8 cellular contexts compared by ENCODE assay signal in genomic region chr16:53433509-53433908, GRCh38. TPM values are rescaled to one million over a fixed set of nuclear protein-coding genes. Genes with fewer than 3 reads are reported as not detected.
DNase-seq lines count a peak whose midpoint lies in the region; ATAC-seq and TF ChIP-seq lines count a peak whose summit lies in the region.

No MANE protein-coding gene starts in this region.

- no peaks in the 10 kb centered on the region for H3K36me3 ChIP-seq in ascending aorta
- H3K36me3 ChIP-seq in right lobe of liver: no peaks in the 10 kb centered on the region
- H3K36me3 ChIP-seq in tibial artery: no peaks in the 10 kb centered on the region

- H3K36me3 Mint-ChIP-seq in activated T-cell treated with anti-CD3 and anti-CD28 coated beads, Interleukin-2, amount 50 U/mL, for 4 hours (ENCODE audit: insufficient read depth): no peaks in the 10 kb centered on the region

- TF ChIP-seq CTCF in ascending aorta (IDR thresholded peaks at IDR 0.05): no peak
- TF ChIP-seq CTCF in right lobe of liver (IDR thresholded peaks at IDR 0.05): no peak
- no peak for TF ChIP-seq CTCF in tibial artery (IDR thresholded peaks at IDR 0.05)

- no peak for DNase-seq in activated T-cell treated with anti-CD3 and anti-CD28 coated beads, Interleukin-2, amount 50 U/mL, for 4 hours
- DNase-seq in activated T-cell treated with anti-CD3 and anti-CD28 coated beads for 4 hours: no peak
- DNase-seq in ascending aorta (ENCODE audit: low spot score in 2 of 2): no peak
- DNase-seq in right lobe of liver: no peak
- no peak for DNase-seq in tibial artery
- no peak for DNase-seq in LoVo (ENCODE audit: low spot score)
- DNase-seq in AG08395 (ENCODE audit: low spot score): no peak

- H3K27me3 ChIP-seq in ascending aorta (no peaks in the 10 kb centered on the region), right lobe of liver (no peaks in the 10 kb centered on the region), tibial artery (no peaks in the 10 kb centered on the region)

- peak overlapping the region; percentile 96 for H3K4me3 Mint-ChIP-seq in activated T-cell treated with anti-CD3 and anti-CD28 coated beads, Interleukin-2, amount 50 U/mL, for 4 hours

- peaks cover 38% of the 10 kb centered on the region for H3K4me1 Mint-ChIP-seq in activated T-cell treated with anti-CD3 and anti-CD28 coated beads, Interleukin-2, amount 50 U/mL, for 4 hours (ENCODE audit: low read depth)

- peak overlapping the region; percentile 98 for H3K27ac ChIP-seq in ascending aorta
- peak overlapping the region in 1 of 3 donors; percentile 98 for H3K27ac ChIP-seq in right lobe of liver
- peak overlapping the region; percentile 98 to 99 for H3K27ac ChIP-seq in tibial artery

- intact Hi-C loops in ascending aorta (cut with DNase I): loop anchor here (5.0 to 10.0 kb wide), 4 partner anchors 269 to 1491 kb away; partner anchors contain the start of genes FTO and RPGRIP1L
- intact Hi-C loops in right lobe of liver (cut with DNase I): loop anchor here in 1 of 2 donors (10.0 kb wide), 1 partner anchor 71 kb away; the partner anchor contains the start of gene AKTIP
- intact Hi-C loops in tibial artery (cut with DNase I; ENCODE audit: low total_unique reads): no loop called here

- no peaks in the 10 kb centered on the region for H3K27me3 Mint-ChIP-seq in activated T-cell treated with anti-CD3 and anti-CD28 coated beads, Interleukin-2, amount 50 U/mL, for 4 hours (ENCODE audit: low read depth)

- H3K4me3 ChIP-seq in ascending aorta: peak overlapping the region in 1 of 2 donors; percentile 99
- peak overlapping the region in 2 of 3 donors; percentile 89 to 95 for H3K4me3 ChIP-seq in right lobe of liver
- H3K4me3 ChIP-seq in tibial artery: peak overlapping the region; percentile 97 to 99

- WGBS in right lobe of liver (ENCODE audit: insufficient coverage, low coverage, low lambda C conversion rate, missing lambda C conversion rate): 82% methylated on average over 7 of the region's 7 CpGs

- TF ChIP-seq POLR2A in right lobe of liver (IDR thresholded peaks at IDR 0.05): no peak

- H3K4me1 ChIP-seq in ascending aorta (peaks cover 0 to 13% of the 10 kb centered on the region in 2 donors), right lobe of liver (peaks cover 0 to 18% (median 6%) of the 10 kb centered on the region in 4 donors), tibial artery (peaks cover 0 to 28% (median 15%) of the 10 kb centered on the region in 4 donors)

- no peaks in the 10 kb centered on the region for H3K9me3 ChIP-seq in ascending aorta
- no peaks in the 10 kb centered on the region for H3K9me3 ChIP-seq in right lobe of liver
- no peaks in the 10 kb centered on the region for H3K9me3 ChIP-seq in tibial artery

- no peak for ATAC-seq in activated T-cell treated with anti-CD3 and anti-CD28 coated beads, Interleukin-2, amount 50 U/mL, for 4 hours
- ATAC-seq in right lobe of liver (no peak), HG03521 (IDR thresholded peaks at IDR 0.05; ENCODE audit: unreplicated experiment) (no peak)

- peaks cover 6% of the 10 kb centered on the region for H3K9me3 Mint-ChIP-seq in activated T-cell treated with anti-CD3 and anti-CD28 coated beads, Interleukin-2, amount 50 U/mL, for 4 hours

RNA-seq across cellular contexts. Expression of gene RBL2, which starts 0.8 kb away (rescaled TPM):
- total RNA-seq in activated T-cell treated with anti-CD3 and anti-CD28 coated beads, Interleukin-2, amount 50 U/mL, for 4 hours: 10 to 100 TPM; 26.6 to 31.6 (median 29.8) TPM
- total RNA-seq in ascending aorta (64.3 TPM), right lobe of liver (10 to 100 TPM; 26.3 to 63.1 (median 38.8) TPM)
